26 cellular contexts compared by ENCODE assay signal in the genomic region with DNA sequence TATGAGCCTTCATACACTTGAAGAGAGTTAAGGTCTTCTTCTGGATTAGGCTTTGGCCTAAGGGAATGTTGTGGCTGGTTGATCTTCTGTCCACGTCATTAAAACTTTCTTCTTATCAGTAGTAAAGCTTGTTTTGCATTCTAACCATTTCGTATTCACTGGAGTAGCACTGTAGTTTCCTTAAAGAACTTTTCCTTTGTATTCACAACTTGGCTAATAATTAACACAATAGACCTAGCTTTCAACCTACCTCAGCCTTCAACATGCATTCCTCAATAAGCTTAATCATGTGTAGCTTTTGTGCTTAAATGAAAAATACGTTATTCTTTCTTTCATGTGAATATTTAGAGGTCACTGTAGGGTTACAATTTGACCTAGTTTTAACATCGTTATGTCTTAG. TPM values are rescaled to one million over a fixed set of nuclear protein-coding genes. Genes with fewer than 3 reads are reported as not detected.
DNase-seq lines count a peak whose midpoint lies in the region; ATAC-seq and TF ChIP-seq lines count a peak whose summit lies in the region.
"Had no signal": no experiment of that assay in that cellular context is flagged by ENCODE, and none has a peak within 500 bp of the region (broad histone marks: within the 10 kb centered on the region; RNA-seq: fewer than 3 reads in every experiment).

No MANE protein-coding gene starts in this region.

- peak overlapping the region; percentile 38 for H3K4me3 Mint-ChIP-seq in Caco-2 (ENCODE audit: unreplicated experiment)
- H3K4me3 Mint-ChIP-seq in progenitor cell of endocrine pancreas (ENCODE audit: low read depth) = no peak overlapping the region
- H3K4me3 Mint-ChIP-seq: CD4-positive, CD25-positive, alpha-beta regulatory T cell had no signal

- H3K36me3 ChIP-seq in Caco-2 (ENCODE audit: control insufficient read depth, insufficient read depth, low read length) = no peaks in the 10 kb centered on the region; the same call in 1 of the 2 replicates
- H3K36me3 ChIP-seq: BLaER1, SJCRH30 had no signal

- H3K9me3 Mint-ChIP-seq in Caco-2 (ENCODE audit: unreplicated experiment) (peaks cover 62% of the 10 kb centered on the region), progenitor cell of endocrine pancreas (ENCODE audit: low read depth) (peaks cover 40% of the 10 kb centered on the region)

- H3K4me3 ChIP-seq in Caco-2 (ENCODE audit: low read depth, low read length) (no peak overlapping the region), epithelial cell of proximal tubule (ENCODE audit: low read depth, low read length) (no peak overlapping the region)
- H3K4me3 ChIP-seq: BLaER1, SJCRH30 had no signal

- TF ChIP-seq CTCF in Caco-2 (IDR thresholded peaks at IDR 0.05; ENCODE audit: insufficient read depth in 1 of 2, low read depth in 1 of 2, low read length in 1 of 2, severe bottlenecking in 1 of 2, unreplicated experiment in 1 of 2) (no peak), epithelial cell of proximal tubule (conservative IDR thresholded peaks at IDR 0.05; ENCODE audit: low read depth, low read length) (no peak), progenitor cell of endocrine pancreas (IDR thresholded peaks at IDR 0.05; ENCODE audit: unreplicated experiment) (no peak)

- DNase-seq in Caco-2 = peak in 1 of 2 experiments; percentile 45
- DNase-seq in epithelial cell of proximal tubule (ENCODE audit: low read depth) = peak; percentile 45
- peak; percentile 68 for DNase-seq in kidney tubule cell (ENCODE audit: low spot score)
- no peak for DNase-seq in progenitor cell of endocrine pancreas (ENCODE audit: low spot score, unreplicated experiment)
- DNase-seq in NCI-H2029 treated with DMSO at 0.1 percent for 48 hours (lab: John Stamatoyannopoulos, UW) = no peak
- DNase-seq in islet precursor cell = no peak
- DNase-seq: CD4-positive, CD25-positive, alpha-beta regulatory T cell; KBM-7; NCI-H1105 treated with DMSO at 0.1 percent for 48 hours; NCI-H146; NCI-H1930; NCI-H446 treated with DMSO at 0.1 percent for 48 hours; NCI-H526; NCI-H82; NK-92 treated with Interleukin-12 subunit alpha and Interleukin-12 subunit beta, amount 100 ng/mL, for 24 hours; PC-3; SJCRH30 had no signal

- no peaks in the 10 kb centered on the region for H3K27me3 ChIP-seq in Caco-2 (replicated peaks; ENCODE audit: control insufficient read depth, insufficient read depth, low read length)
- H3K27me3 ChIP-seq: BLaER1, SJCRH30 had no signal

- H3K4me1 Mint-ChIP-seq in Caco-2 (ENCODE audit: low read depth, unreplicated experiment) = peaks cover 23% of the 10 kb centered on the region
- peaks cover 14% of the 10 kb centered on the region for H3K4me1 Mint-ChIP-seq in progenitor cell of endocrine pancreas (ENCODE audit: low read depth)
- H3K4me1 Mint-ChIP-seq: CD4-positive, CD25-positive, alpha-beta regulatory T cell had no signal

- POLR2A ChIA-PET in Caco-2 (lab: Charles Lee) = no interaction called here

- BruUV-seq in Caco-2 (replicated peaks; lab: Mats Ljungman, UMichigan) = no TSS peak

- peak overlapping the region; percentile 57 for H3K27ac Mint-ChIP-seq in Caco-2 (ENCODE audit: unreplicated experiment)
- H3K27ac Mint-ChIP-seq in progenitor cell of endocrine pancreas = peak overlapping the region; percentile 82
- H3K27ac Mint-ChIP-seq: CD4-positive, CD25-positive, alpha-beta regulatory T cell had no signal

- intact Hi-C loops in Caco-2 (cut with micrococcal nuclease; ENCODE audit: unreplicated experiment) = no loop called here

- no peak for ATAC-seq in GM18520 (IDR thresholded peaks at IDR 0.05; ENCODE audit: unreplicated experiment)
- no peak for ATAC-seq in HG03159 (IDR thresholded peaks at IDR 0.05; ENCODE audit: unreplicated experiment)
- ATAC-seq: HCT116, PC-3, SK-N-SH treated with all-trans-retinoic acid at 6 μM for 48 hours had no signal

- H3K4me1 ChIP-seq in Caco-2 = peaks cover 34% of the 10 kb centered on the region
- H3K4me1 ChIP-seq: BLaER1, SJCRH30 had no signal

- H3K36me3 Mint-ChIP-seq in Caco-2 (ENCODE audit: insufficient read depth, unreplicated experiment) (peaks cover 36% of the 10 kb centered on the region), progenitor cell of endocrine pancreas (ENCODE audit: insufficient read depth) (peaks cover 7% of the 10 kb centered on the region)

- H3K9me3 ChIP-seq in Caco-2 = peaks cover 50% of the 10 kb centered on the region
- H3K9me3 ChIP-seq: SJCRH30 had no signal

- CTCF ChIA-PET in Caco-2 (lab: Charles Lee) = no interaction called here

- H3K27me3 Mint-ChIP-seq in Caco-2 (ENCODE audit: insufficient read depth, unreplicated experiment) (no peaks in the 10 kb centered on the region), progenitor cell of endocrine pancreas (no peaks in the 10 kb centered on the region)

RNA-seq across cellular contexts. Expression of a gene that starts 42.8 kb away (rescaled TPM):
- not detected in 2 replicates for total RNA-seq in Caco-2 (2022)
- not detected in 2 replicates for total RNA-seq in epithelial cell of proximal tubule
- not detected in 2 replicates for total RNA-seq in progenitor cell of endocrine pancreas
- total RNA-seq: H1, HT1080, LHCN-M2, MCF 10A, PC-3 had no signal

RNA-seq across cellular contexts. Expression of a gene that starts 48.0 kb away (rescaled TPM):
- total RNA-seq in Caco-2 (2022) (96.8 and 115 TPM in 2 replicates), epithelial cell of proximal tubule (2.1 and 2.2 TPM in 2 replicates), progenitor cell of endocrine pancreas (4.6 and 9.3 TPM in 2 replicates)

RNA-seq across cellular contexts. Expression of a gene that starts 54.4 kb away (rescaled TPM):
- total RNA-seq in Caco-2 (2022) (0.25 and 0.28 TPM in 2 replicates), epithelial cell of proximal tubule (not detected in 2 replicates), progenitor cell of endocrine pancreas (0.48 and 0.84 TPM in 2 replicates)
- total RNA-seq: CD4-positive, CD25-positive, alpha-beta regulatory T cell; H1; HT1080; LHCN-M2; MCF 10A; PC-3; SJCRH30 had no signal

Comparison
In these comparisons a context has a peak if more than half of its experiments do, and no peak if none do; other contexts are left out.
1. DNase-seq: peak in epithelial cell of proximal tubule (single experiment) and kidney tubule cell (single experiment); none in progenitor cell of endocrine pancreas (single experiment), NCI-H2029 treated with DMSO at 0.1 percent for 48 hours (single experiment) and islet precursor cell (single experiment).